18 cellular contexts compared by ENCODE assay signal in the genomic region with DNA sequence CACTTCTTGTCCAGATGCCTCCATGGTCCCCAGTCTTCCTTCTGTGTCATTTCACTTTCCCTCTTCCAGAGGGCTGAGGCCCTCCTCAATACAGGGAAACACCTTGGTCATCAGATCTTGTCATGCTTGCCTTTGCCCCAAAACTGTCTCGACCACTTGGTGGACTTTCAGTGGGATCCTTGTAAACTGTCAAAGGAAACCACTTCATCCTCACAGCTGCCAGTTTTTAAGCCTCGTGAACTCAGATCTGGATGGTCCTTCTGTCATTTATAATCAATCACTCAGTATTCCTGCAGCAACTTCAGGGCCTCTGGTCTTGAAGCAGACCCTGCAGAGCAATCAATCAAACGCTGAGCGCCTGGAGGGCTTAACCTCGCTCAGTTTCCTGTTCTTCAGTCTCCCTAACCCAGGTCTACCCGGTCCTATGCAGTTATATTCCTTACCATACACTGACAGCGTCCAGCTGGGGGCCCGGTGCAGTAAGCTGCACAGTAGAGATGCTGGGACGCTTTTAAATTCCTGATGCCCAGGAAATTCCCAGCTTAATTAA.
A peak's percentile ranks its signal among the peaks of the same experiment; 100 is the strongest.
DNase-seq lines count a peak whose midpoint lies in the region; ATAC-seq and TF ChIP-seq lines count a peak whose summit lies in the region.
"Had no signal": no experiment of that assay in that cellular context is flagged by ENCODE, and none has a peak within 500 bp of the region (broad histone marks: within the 10 kb centered on the region; RNA-seq: fewer than 3 reads in every experiment).

No MANE protein-coding gene starts in this region.

- no peak for TF ChIP-seq CTCF in mesothelial cell of epicardium (IDR thresholded peaks at IDR 0.05; ENCODE audit: unreplicated experiment)
- no peak for TF ChIP-seq CTCF in OCI-LY7 (conservative IDR thresholded peaks at IDR 0.05; ENCODE audit: low read length)

- no peaks in the 10 kb centered on the region for H3K27me3 Mint-ChIP-seq in mesothelial cell of epicardium (ENCODE audit: low read depth)
- H3K27me3 Mint-ChIP-seq: stimulated activated naive B cell treated with anti-CD40 and anti-IgM and Interleukin-4, amounts not matched to agents 10 μg/mL and 1 μg/mL and 100 μg/mL, for 72 hours had no signal

- ATAC-seq in activated naive CD4-positive, alpha-beta T cell treated with anti-CD3 and anti-CD28 coated beads, Interleukin-2, amount 50 U/mL, for 72 hours = no peak
- ATAC-seq: stimulated activated naive B cell treated with anti-CD40 and anti-IgM and Interleukin-4, amounts not matched to agents 10 μg/mL and 1 μg/mL and 100 μg/mL, for 72 hours had no signal

- CTCF ChIA-PET in OCI-LY7 (lab: Charles Lee; ENCODE audit: unreplicated experiment) = no interaction called here

- peak overlapping the region in 1 of 5 donors; percentile 37 for H3K9ac ChIP-seq in subcutaneous abdominal adipose tissue (ENCODE audit: low read length in 5 of 5)
- H3K9ac ChIP-seq: BLaER1 had no signal

- H3K4me2 ChIP-seq in OCI-LY7 (ENCODE audit: low read length) = no peak overlapping the region
- H3K4me2 ChIP-seq: BLaER1 had no signal

- H3K4me3 ChIP-seq in subcutaneous abdominal adipose tissue (ENCODE audit: low read depth in 1 of 5, low read length in 5 of 5) (no peak overlapping the region), OCI-LY7 (ENCODE audit: low read depth, low read length, poor library complexity, severe bottlenecking) (no peak overlapping the region)
- H3K4me3 ChIP-seq: BLaER1 had no signal

- H3K36me3 Mint-ChIP-seq in activated naive CD4-positive, alpha-beta T cell treated with anti-CD3 and anti-CD28 coated beads, Interleukin-2, amount 50 U/mL, for 72 hours = peaks cover 0 to 6% of the 10 kb centered on the region in 2 donors
- H3K36me3 Mint-ChIP-seq in mesothelial cell of epicardium = peaks cover 33% of the 10 kb centered on the region

- H3K9me3 ChIP-seq in subcutaneous abdominal adipose tissue (ENCODE audit: control insufficient read depth in 5 of 5, low read length in 5 of 5) = no peaks in the 10 kb centered on the region
- H3K9me3 ChIP-seq in OCI-LY7 (ENCODE audit: low read length) = no peaks in the 10 kb centered on the region
- H3K9me3 ChIP-seq: BLaER1 had no signal

- POLR2A ChIA-PET in OCI-LY7 (lab: Charles Lee) = interaction anchor here (0.9 kb wide), 1 partner anchor 180 kb away, joined by 3 read pairs; no protein-coding TSS in a partner anchor

- H3K27ac ChIP-seq in caudate nucleus (ENCODE audit: low read depth, low read length) (peak overlapping the region; percentile 71), subcutaneous abdominal adipose tissue (ENCODE audit: low read depth, low read length) (peak overlapping the region; percentile 26), OCI-LY7 (ENCODE audit: low read depth, low read length, poor library complexity, severe bottlenecking) (no peak overlapping the region)
- H3K27ac ChIP-seq: BLaER1 had no signal

- no peaks in the 10 kb centered on the region for H4K20me1 ChIP-seq in OCI-LY7 (ENCODE audit: insufficient read depth, low read length)
- H4K20me1 ChIP-seq: BLaER1 had no signal

- no peaks in the 10 kb centered on the region for H3K27me3 ChIP-seq in subcutaneous abdominal adipose tissue (ENCODE audit: control insufficient read depth in 5 of 5, insufficient read depth in 4 of 5, low read length in 5 of 5)
- H3K27me3 ChIP-seq: BLaER1 had no signal

- H3K4me1 ChIP-seq in subcutaneous abdominal adipose tissue (ENCODE audit: control insufficient read depth in 5 of 5, insufficient read depth in 5 of 5, low read length in 5 of 5) (peaks cover 0 to 33% (median 0%) of the 10 kb centered on the region in 5 donors), OCI-LY7 (ENCODE audit: insufficient read depth, low read length, poor library complexity, severe bottlenecking) (no peaks in the 10 kb centered on the region)
- H3K4me1 ChIP-seq: BLaER1 had no signal

- no TSS peak for BruUV-seq in OCI-LY7 (replicated peaks; lab: Mats Ljungman, UMichigan)

- H3K4me3 Mint-ChIP-seq in mesothelial cell of epicardium = no peak overlapping the region
- H3K4me3 Mint-ChIP-seq: stimulated activated naive B cell treated with anti-CD40 and anti-IgM and Interleukin-4, amounts not matched to agents 10 μg/mL and 1 μg/mL and 100 μg/mL, for 72 hours had no signal

- H3K79me2 ChIP-seq in OCI-LY7 (ENCODE audit: insufficient read depth, low read depth, low read length) = no peaks in the 10 kb centered on the region

- H2AFZ ChIP-seq in OCI-LY7 (ENCODE audit: low read length) = no peak overlapping the region

- peak overlapping the region; percentile 2 to 3 for H3K27ac Mint-ChIP-seq in activated naive CD4-positive, alpha-beta T cell treated with anti-CD3 and anti-CD28 coated beads, Interleukin-2, amount 50 U/mL, for 72 hours
- H3K27ac Mint-ChIP-seq in mesothelial cell of epicardium = peak overlapping the region; percentile 88
- H3K27ac Mint-ChIP-seq: stimulated activated naive B cell treated with anti-CD40 and anti-IgM and Interleukin-4, amounts not matched to agents 10 μg/mL and 1 μg/mL and 100 μg/mL, for 72 hours had no signal

- intact Hi-C loops in OCI-LY7 (cut with micrococcal nuclease; ENCODE audit: unreplicated experiment) = loop anchor here (10.0 kb wide), 2 partner anchors 225 to 515 kb away; no protein-coding TSS in a partner anchor

- H3K4me1 Mint-ChIP-seq in mesothelial cell of epicardium = peaks cover 15% of the 10 kb centered on the region

- H3K36me3 ChIP-seq in subcutaneous abdominal adipose tissue (ENCODE audit: control insufficient read depth in 5 of 5, insufficient read depth in 5 of 5, low read length in 5 of 5) (peaks cover 15 to 85% (median 68%) of the 10 kb centered on the region in 5 donors), OCI-LY7 (ENCODE audit: insufficient read depth, low read length) (peaks cover 54% of the 10 kb centered on the region; the same call in 1 of the 2 replicates)

- no peak for DNase-seq in activated naive CD4-positive, alpha-beta T cell treated with anti-CD3 and anti-CD28 coated beads, Interleukin-2, amount 50 U/mL, for 72 hours (ENCODE audit: low spot score in 2 of 2)
- DNase-seq in activated naive CD4-positive, alpha-beta T cell (lab: John Stamatoyannopoulos, UW) = no peak
- DNase-seq in caudate nucleus (lab: John Stamatoyannopoulos, UW) (no peak), mesothelial cell of epicardium (ENCODE audit: low spot score in 2 of 2, unreplicated experiment in 2 of 2) (no peak), OCI-LY7 (ENCODE audit: low spot score) (no peak), DMS53 treated with DMSO at 0.1 percent for 48 hours (lab: John Stamatoyannopoulos, UW; ENCODE audit: unreplicated experiment) (no peak), ureter (ENCODE audit: low spot score) (no peak)
- DNase-seq: activated CD4-positive, alpha-beta T cell treated with anti-CD3 and anti-CD28 coated beads for 48 hours; activated effector memory CD4-positive, alpha-beta T cell treated with Interleukin-2 at 50 U/mL for 16 hours; Calu3; cerebellar nuclear complex; IMR-90; kidney; NCI-H146; NCI-H2227 treated with DMSO at 0.1 percent for 48 hours; stimulated activated naive B cell treated with anti-CD40 and anti-IgM and Interleukin-4, amounts not matched to agents 10 μg/mL and 1 μg/mL and 100 μg/mL, for 72 hours had no signal

- H3K9me2 ChIP-seq in OCI-LY7 (ENCODE audit: insufficient read depth, low read length) = no peaks in the 10 kb centered on the region

- no peaks in the 10 kb centered on the region for H3K9me3 Mint-ChIP-seq in activated naive CD4-positive, alpha-beta T cell treated with anti-CD3 and anti-CD28 coated beads, Interleukin-2, amount 50 U/mL, for 72 hours
- no peaks in the 10 kb centered on the region for H3K9me3 Mint-ChIP-seq in mesothelial cell of epicardium
- H3K9me3 Mint-ChIP-seq: stimulated activated naive B cell treated with anti-CD40 and anti-IgM and Interleukin-4, amounts not matched to agents 10 μg/mL and 1 μg/mL and 100 μg/mL, for 72 hours had no signal
